Comparison of ENCODE assay signal across 13 cellular contexts in the genomic region with DNA sequence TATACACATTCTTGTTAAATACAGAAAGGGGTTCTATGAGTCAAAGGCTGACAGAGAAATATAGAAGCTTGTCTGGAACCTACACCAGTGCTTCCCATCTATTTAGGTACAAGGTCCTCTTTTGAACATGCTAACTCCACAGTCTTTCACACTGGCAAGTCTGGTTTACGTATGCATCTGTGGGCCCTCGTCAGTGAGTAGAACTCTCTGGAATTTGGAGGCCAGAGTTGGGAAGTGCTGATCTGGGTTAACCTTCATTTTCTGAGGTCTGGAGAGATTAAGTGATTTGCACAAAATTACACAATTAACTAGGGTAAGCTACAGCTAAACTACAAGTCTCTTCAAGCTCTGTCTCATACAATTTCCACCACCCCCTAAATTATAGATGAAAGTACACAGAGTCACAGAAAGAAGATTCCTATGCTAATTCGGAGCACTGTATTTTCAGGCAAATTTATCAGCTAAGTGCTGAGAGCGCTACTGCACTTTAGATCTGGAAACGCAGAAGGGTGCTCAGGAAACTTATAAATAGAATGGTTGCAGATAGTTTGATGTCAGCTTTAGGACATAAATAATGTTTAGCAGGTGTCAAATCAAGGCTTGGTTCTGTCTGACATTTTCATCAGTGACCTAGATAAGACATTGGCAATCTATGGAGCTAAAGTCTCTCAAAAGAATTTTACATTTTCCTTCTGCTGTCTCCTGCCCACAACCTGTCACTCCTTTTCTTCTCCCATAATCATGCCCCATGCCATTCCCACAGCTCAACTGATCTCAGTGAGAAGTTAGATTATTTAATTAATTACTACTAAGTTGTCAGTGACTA. TPM values are rescaled to one million over a fixed set of nuclear protein-coding genes. Genes with fewer than 3 reads are reported as not detected.
DNase-seq lines count a peak whose midpoint lies in the region; ATAC-seq and TF ChIP-seq lines count a peak whose summit lies in the region.
"Had no signal": no experiment of that assay in that cellular context is flagged by ENCODE, and none has a peak within 500 bp of the region (broad histone marks: within the 10 kb centered on the region; RNA-seq: fewer than 3 reads in every experiment).

No MANE protein-coding gene starts in this region.

- no peak overlapping the region for H3K14ac ChIP-seq in IMR-90 (replicated peaks; ENCODE audit: low read depth, low read length)

- no peak overlapping the region for H4K91ac ChIP-seq in IMR-90 (ENCODE audit: insufficient read depth, low read depth, low read length)

- no peak overlapping the region for H2BK20ac ChIP-seq in IMR-90 (ENCODE audit: low read depth, low read length)

- H3K18ac ChIP-seq in IMR-90 (ENCODE audit: low read depth, low read length) = no peak overlapping the region

- no peak overlapping the region for H2AK9ac ChIP-seq in IMR-90 (replicated peaks; ENCODE audit: low read depth, low read length, poor library complexity)

- H3K9me2 ChIP-seq in MM.1S (replicated peaks; ENCODE audit: insufficient read depth, low read length) = no peaks in the 10 kb centered on the region

- no peak overlapping the region for H4K5ac ChIP-seq in IMR-90 (ENCODE audit: low read depth, low read length)

- H2BK15ac ChIP-seq in IMR-90 (ENCODE audit: low read depth, low read length) = no peak overlapping the region

- H3K4me1 ChIP-seq in IMR-90 (ENCODE audit: control insufficient read depth, insufficient read depth, low read length) = peaks cover 5% of the 10 kb centered on the region; the same call in 1 of the 2 replicates
- peaks cover 28 to 36% (median 29%) of the 10 kb centered on the region in 3 donors for H3K4me1 ChIP-seq in skeletal muscle tissue (ENCODE audit: control insufficient read depth in 3 of 3, insufficient read depth in 3 of 3, low read length in 3 of 3)
- no peaks in the 10 kb centered on the region for H3K4me1 ChIP-seq in MM.1S (ENCODE audit: low read length)

- no CpG with 5 or more reads among the region's 5 CpGs for WGBS in IMR-90 (ENCODE audit: extremely low coverage in 2 of 2, insufficient read length in 1 of 2), 2 experiments

- no peak overlapping the region for H2BK5ac ChIP-seq in IMR-90 (ENCODE audit: low read depth, low read length, poor library complexity, severe bottlenecking)

- no peaks in the 10 kb centered on the region for H3F3A ChIP-seq in MM.1S (ENCODE audit: insufficient read depth, low read length)

- H2AFZ ChIP-seq in IMR-90 (replicated peaks; ENCODE audit: low read length, poor library complexity) (no peak overlapping the region), MM.1S (ENCODE audit: low read length) (no peak overlapping the region)

- H3K27ac ChIP-seq in IMR-90 (ENCODE audit: insufficient read depth, low read length) (no peak overlapping the region), coronary artery (peak overlapping the region; percentile 70 to 80), skeletal muscle tissue (ENCODE audit: low read depth, low read length) (peak overlapping the region; percentile 94), MM.1S (ENCODE audit: low read length) (no peak overlapping the region)

- no peaks in the 10 kb centered on the region for H3K79me1 ChIP-seq in IMR-90 (ENCODE audit: low read depth in 1 of 2, low read length in 2 of 2)

- no TSS peak for BruUV-seq in IMR-90 (replicated peaks; lab: Mats Ljungman, UMichigan)

- H3K9me3 ChIP-seq in IMR-90 (ENCODE audit: control insufficient read depth, insufficient read depth, low read length) (no peaks in the 10 kb centered on the region), skeletal muscle tissue (ENCODE audit: control insufficient read depth in 3 of 3, low read length in 3 of 3) (no peaks in the 10 kb centered on the region), MM.1S (replicated peaks; ENCODE audit: insufficient read depth, low read length) (no peaks in the 10 kb centered on the region)
- H3K9me3 ChIP-seq: BE2C, thyroid gland had no signal

- H3K36me3 ChIP-seq in IMR-90 (ENCODE audit: control insufficient read depth, insufficient read depth, low read length) (no peaks in the 10 kb centered on the region), skeletal muscle tissue (ENCODE audit: control insufficient read depth in 3 of 3, insufficient read depth in 3 of 3, low read length in 3 of 3) (no peaks in the 10 kb centered on the region), MM.1S (replicated peaks; ENCODE audit: insufficient read depth, low read length) (no peaks in the 10 kb centered on the region)
- H3K36me3 ChIP-seq: BE2C, thyroid gland had no signal

- no peaks in the 10 kb centered on the region for H3K27me3 ChIP-seq in IMR-90 (ENCODE audit: control insufficient read depth, insufficient read depth, low read length)
- H3K27me3 ChIP-seq in skeletal muscle tissue (ENCODE audit: control insufficient read depth in 3 of 3, insufficient read depth in 3 of 3, low read length in 3 of 3) = no peaks in the 10 kb centered on the region
- no peaks in the 10 kb centered on the region for H3K27me3 ChIP-seq in MM.1S (replicated peaks; ENCODE audit: insufficient read depth, low read length)
- H3K27me3 ChIP-seq: BE2C, thyroid gland had no signal

- intact Hi-C loops in IMR-90 (cut with micrococcal nuclease) = loop anchor here (5.0 to 10.0 kb wide), 2 partner anchors 169 to 686 kb away; no protein-coding TSS in a partner anchor

- H3K56ac ChIP-seq in IMR-90 (ENCODE audit: extremely low read depth, insufficient read depth, low read length) = no peak overlapping the region

- no peak overlapping the region for H3K4me3 ChIP-seq in IMR-90 (ENCODE audit: insufficient read depth, low read depth, low read length)
- no peak overlapping the region for H3K4me3 ChIP-seq in coronary artery
- H3K4me3 ChIP-seq in skeletal muscle tissue (ENCODE audit: low read length in 3 of 3) = peak overlapping the region; percentile 14 to 44 (median 36)
- H3K4me3 ChIP-seq in MM.1S (ENCODE audit: low read length) = no peak overlapping the region
- H3K4me3 ChIP-seq: GM12878, thyroid gland had no signal

- no peak overlapping the region for H4K8ac ChIP-seq in IMR-90 (ENCODE audit: low read depth in 2 of 2, low read length in 2 of 2)

- dilution Hi-C loops in IMR-90 (cut with HindIII; ENCODE audit: low sequenced_read_pairs, unreplicated experiment) = no loop called here

- POLR2A ChIA-PET in IMR-90 (lab: Charles Lee; ENCODE audit: unreplicated experiment) = no interaction called here

- H3K9ac ChIP-seq in IMR-90 (ENCODE audit: low read depth, low read length) (no peak overlapping the region), skeletal muscle tissue (ENCODE audit: low read depth in 1 of 3, low read length in 3 of 3) (peak overlapping the region; percentile 65 to 67 (median 67)), MM.1S (ENCODE audit: low read length) (no peak overlapping the region)

- no peaks in the 10 kb centered on the region for H3K79me2 ChIP-seq in MM.1S (ENCODE audit: low read length)

- TF ChIP-seq RAD21 in IMR-90 (IDR thresholded peaks at IDR 0.05; ENCODE audit: low read length) = no peak

- H4K20me1 ChIP-seq in IMR-90 (ENCODE audit: insufficient read depth, low read length) (no peaks in the 10 kb centered on the region), MM.1S (ENCODE audit: insufficient read depth, low read length) (no peaks in the 10 kb centered on the region)

- CTCF ChIA-PET in IMR-90 (lab: Yijun Ruan, JAX) = interaction anchor here (0.9 kb wide), 1 partner anchor 195 kb away, joined by 3 read pairs; no protein-coding TSS in a partner anchor

- no peak overlapping the region for H3K23ac ChIP-seq in IMR-90 (ENCODE audit: low read depth, low read length)

- no peaks in the 10 kb centered on the region; the same call in 1 of the 2 replicates for H3K9me1 ChIP-seq in IMR-90 (ENCODE audit: insufficient read depth, low read length)

- in situ Hi-C loops in IMR-90 (cut with MboI; ENCODE audit: low sequenced_read_pairs) = loop anchor here (5.0 to 25.0 kb wide), 2 partner anchors 194 to 704 kb away; no protein-coding TSS in a partner anchor

- no peak overlapping the region for H2AK5ac ChIP-seq in IMR-90 (ENCODE audit: low read depth, low read length)

- H3K4me2 ChIP-seq in IMR-90 (ENCODE audit: low read depth, low read length) (no peak overlapping the region), MM.1S (ENCODE audit: low read depth, low read length) (no peak overlapping the region)

- ATAC-seq in IMR-90 (ENCODE audit: low read depth) = peak; percentile 47; the same call in 1 of the 2 replicates
- ATAC-seq in GM21526 (IDR thresholded peaks at IDR 0.05; ENCODE audit: low FRiP score, unreplicated experiment) = no peak
- no peak for ATAC-seq in HG03175 (IDR thresholded peaks at IDR 0.05; ENCODE audit: unreplicated experiment)
- ATAC-seq: GM12878 had no signal

- H2BK120ac ChIP-seq in IMR-90 (ENCODE audit: low read depth, low read length) = no peak overlapping the region

- H3K4ac ChIP-seq in IMR-90 (ENCODE audit: low read depth, low read length) = no peak overlapping the region

- DNase-seq in IMR-90 (peak; percentile 51), coronary artery (ENCODE audit: low spot score) (no peak), hepatic stellate cell (ENCODE audit: low spot score) (peak; percentile 9), MM.1S (no peak), cerebellar cortex (ENCODE audit: low spot score) (no peak)
- DNase-seq: activated naive CD4-positive, alpha-beta T cell; BE2C; NCI-H1092 treated with DMSO at 0.1 percent for 48 hours; thyroid gland had no signal

- no peak for TF ChIP-seq POLR2A in IMR-90 (IDR thresholded peaks at IDR 0.05; ENCODE audit: low read depth, low read length)

- TF ChIP-seq CTCF in IMR-90 (conservative IDR thresholded peaks at IDR 0.05; ENCODE audit: low read depth, low read length) (no peak), coronary artery (IDR thresholded peaks at IDR 0.05) (no peak), MM.1S (IDR thresholded peaks at IDR 0.05; ENCODE audit: low read length) (no peak)

TF ChIP-seq in IMR-90, 13 proteins besides CTCF, POLR2A, EP300 and RAD21 (continues in another document):
- TF ChIP-seq, protein P1, sequence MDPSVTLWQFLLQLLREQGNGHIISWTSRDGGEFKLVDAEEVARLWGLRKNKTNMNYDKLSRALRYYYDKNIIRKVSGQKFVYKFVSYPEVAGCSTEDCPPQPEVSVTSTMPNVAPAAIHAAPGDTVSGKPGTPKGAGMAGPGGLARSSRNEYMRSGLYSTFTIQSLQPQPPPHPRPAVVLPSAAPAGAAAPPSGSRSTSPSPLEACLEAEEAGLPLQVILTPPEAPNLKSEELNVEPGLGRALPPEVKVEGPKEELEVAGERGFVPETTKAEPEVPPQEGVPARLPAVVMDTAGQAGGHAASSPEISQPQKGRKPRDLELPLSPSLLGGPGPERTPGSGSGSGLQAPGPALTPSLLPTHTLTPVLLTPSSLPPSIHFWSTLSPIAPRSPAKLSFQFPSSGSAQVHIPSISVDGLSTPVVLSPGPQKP (IDR thresholded peaks at IDR 0.05; ENCODE audit: borderline replicate concordance, low read depth, low read length) = no peak
- TF ChIP-seq MAFK (IDR thresholded peaks at IDR 0.05; ENCODE audit: low read depth, low read length) = no peak
- no peak for TF ChIP-seq RFX5 (IDR thresholded peaks at IDR 0.05; ENCODE audit: low read depth, low read length)
- TF ChIP-seq CHD1 (IDR thresholded peaks at IDR 0.05; ENCODE audit: low read depth, low read length) = no peak

RNA-seq across cellular contexts. Expression of a gene that starts 43.0 kb away (rescaled TPM):
- total RNA-seq in IMR-90 (2012; rRNA removed) (159 and 188 TPM in 2 replicates), skeletal muscle tissue (311 TPM)
- 96.5 and 98.9 TPM in 2 replicates for polyA plus RNA-seq in IMR-90 (2012; rRNA removed)
- 50.8 and 51.2 TPM in 2 replicates for polyA plus RNA-seq in IMR-90 (2012; cell fraction: cytosol; rRNA removed)
- polyA plus RNA-seq in IMR-90 (2012; cell fraction: nucleus; rRNA removed; ENCODE audit: low replicate concordance) = 53.9 and 106 TPM in 2 replicates

Comparison
In these comparisons a context has a peak if more than half of its experiments do, and no peak if none do; other contexts are left out.
1. DNase-seq: peak in IMR-90 (single experiment) and hepatic stellate cell (single experiment); none in coronary artery (single experiment), MM.1S (single experiment) and cerebellar cortex (single experiment).
2. H3K27ac ChIP-seq: peak in coronary artery (2 of 2) and skeletal muscle tissue (single experiment); none in IMR-90 (single experiment) and MM.1S (single experiment).
3. H3K4me3 ChIP-seq: peak in skeletal muscle tissue (3 of 3); none in IMR-90 (single experiment), coronary artery (single experiment) and MM.1S (single experiment).
4. H3K9ac ChIP-seq: peak in skeletal muscle tissue (3 of 3); none in IMR-90 (single experiment) and MM.1S (single experiment).